17 cellular contexts compared by ENCODE assay signal in the genomic region with DNA sequence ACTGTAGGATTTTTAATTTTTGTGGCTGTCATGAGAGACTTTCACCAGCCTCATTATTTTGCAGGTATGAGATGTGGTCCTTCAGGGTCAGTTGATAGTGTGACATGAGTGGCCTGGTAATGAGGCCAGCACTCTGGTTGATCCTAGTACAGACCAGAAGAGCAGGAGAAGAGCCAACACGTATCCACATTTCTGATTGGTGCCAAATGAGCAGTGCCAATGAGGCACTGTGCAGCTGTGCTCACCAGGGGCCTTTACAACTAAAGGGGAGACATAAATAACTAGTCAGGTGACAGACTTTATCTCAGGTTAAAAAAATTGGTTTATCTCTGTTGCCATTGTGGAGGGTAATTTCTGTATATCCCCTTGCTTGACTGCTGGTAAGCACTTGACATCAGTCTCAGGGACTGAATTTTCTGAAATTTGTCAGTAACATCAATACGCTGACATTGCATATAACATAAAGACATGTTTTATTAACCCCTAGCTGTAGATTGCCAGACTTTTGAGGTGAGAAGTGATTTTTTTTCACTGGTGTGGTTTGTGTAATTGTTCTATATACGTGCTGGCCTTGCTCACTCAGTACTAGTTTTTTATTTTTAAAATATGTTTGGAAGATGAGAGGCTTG.
DNase-seq lines count a peak whose midpoint lies in the region; ATAC-seq, FAIRE-seq and TF ChIP-seq lines count a peak whose summit lies in the region.
"Had no signal": no experiment of that assay in that cellular context is flagged by ENCODE, and none has a peak within 500 bp of the region (broad histone marks: within the 10 kb centered on the region; RNA-seq: fewer than 3 reads in every experiment).

No MANE protein-coding gene starts in this region.

- no peak overlapping the region for H2AFZ ChIP-seq in OCI-LY7 (ENCODE audit: low read length)

- TF ChIP-seq CTCF in OCI-LY7 (conservative IDR thresholded peaks at IDR 0.05; ENCODE audit: low read length) (no peak), left ventricle myocardium inferior (IDR thresholded peaks at IDR 0.05; ENCODE audit: borderline replicate concordance) (no peak), upper lobe of right lung (IDR thresholded peaks at IDR 0.05) (no peak), pancreas (IDR thresholded peaks at IDR 0.05) (no peak)

- H3K27me3 ChIP-seq in left ventricle myocardium inferior (ENCODE audit: low read depth): no peaks in the 10 kb centered on the region
- no peaks in the 10 kb centered on the region for H3K27me3 ChIP-seq in skeletal muscle tissue (ENCODE audit: control insufficient read depth in 3 of 3, insufficient read depth in 3 of 3, low read length in 3 of 3)
- H3K27me3 ChIP-seq in upper lobe of right lung: no peaks in the 10 kb centered on the region
- H3K27me3 ChIP-seq in pancreas: no peaks in the 10 kb centered on the region
- H3K27me3 ChIP-seq: breast epithelium had no signal

- peaks cover 10% of the 10 kb centered on the region for H4K20me1 ChIP-seq in OCI-LY7 (ENCODE audit: insufficient read depth, low read length)

- no peaks in the 10 kb centered on the region for H3K9me2 ChIP-seq in OCI-LY7 (ENCODE audit: insufficient read depth, low read length)

- no peak overlapping the region for H3K27ac ChIP-seq in OCI-LY7 (ENCODE audit: low read depth, low read length, poor library complexity, severe bottlenecking)
- H3K27ac ChIP-seq in left ventricle myocardium inferior (replicated peaks): peak overlapping the region; percentile 92
- H3K27ac ChIP-seq in skeletal muscle tissue (ENCODE audit: low read depth, low read length): peak overlapping the region; percentile 95
- H3K27ac ChIP-seq in upper lobe of right lung: no peak overlapping the region
- H3K27ac ChIP-seq in pancreas: no peak overlapping the region
- H3K27ac ChIP-seq: 22Rv1 had no signal

- no peak for ATAC-seq in upper lobe of right lung
- no peak for ATAC-seq in GM19328 (IDR thresholded peaks at IDR 0.05; ENCODE audit: unreplicated experiment)
- no peak for ATAC-seq in pancreas
- ATAC-seq: Panc1 had no signal

- H3K4me3 ChIP-seq in OCI-LY7 (ENCODE audit: low read depth, low read length, poor library complexity, severe bottlenecking) (no peak overlapping the region), left ventricle myocardium inferior (no peak overlapping the region), skeletal muscle tissue (ENCODE audit: low read length in 3 of 3) (peak overlapping the region in 1 of 3 donors; percentile 25), upper lobe of right lung (no peak overlapping the region), pancreas (no peak overlapping the region)
- H3K4me3 ChIP-seq: breast epithelium had no signal

- H3K9me3 ChIP-seq in OCI-LY7 (ENCODE audit: low read length): no peaks in the 10 kb centered on the region
- H3K9me3 ChIP-seq in left ventricle myocardium inferior (replicated peaks): no peaks in the 10 kb centered on the region
- H3K9me3 ChIP-seq in skeletal muscle tissue (ENCODE audit: control insufficient read depth in 3 of 3, low read length in 3 of 3): no peaks in the 10 kb centered on the region
- no peaks in the 10 kb centered on the region for H3K9me3 ChIP-seq in upper lobe of right lung
- no peaks in the 10 kb centered on the region for H3K9me3 ChIP-seq in pancreas
- H3K9me3 ChIP-seq: breast epithelium had no signal

- H3K36me3 ChIP-seq in OCI-LY7 (ENCODE audit: insufficient read depth, low read length): no peaks in the 10 kb centered on the region
- H3K36me3 ChIP-seq in left ventricle myocardium inferior: no peaks in the 10 kb centered on the region
- H3K36me3 ChIP-seq in skeletal muscle tissue (ENCODE audit: control insufficient read depth in 3 of 3, insufficient read depth in 3 of 3, low read length in 3 of 3): no peaks in the 10 kb centered on the region
- H3K36me3 ChIP-seq in upper lobe of right lung: no peaks in the 10 kb centered on the region
- H3K36me3 ChIP-seq in pancreas: no peaks in the 10 kb centered on the region
- H3K36me3 ChIP-seq: breast epithelium had no signal

- CTCF ChIA-PET in OCI-LY7 (lab: Charles Lee; ENCODE audit: unreplicated experiment): no interaction called here

- peaks cover 60% of the 10 kb centered on the region for H3K4me1 ChIP-seq in OCI-LY7 (ENCODE audit: insufficient read depth, low read length, poor library complexity, severe bottlenecking)
- H3K4me1 ChIP-seq in left ventricle myocardium inferior: peaks cover 100% of the 10 kb centered on the region
- peaks cover 82 to 90% (median 88%) of the 10 kb centered on the region in 3 donors for H3K4me1 ChIP-seq in skeletal muscle tissue (ENCODE audit: control insufficient read depth in 3 of 3, insufficient read depth in 3 of 3, low read length in 3 of 3)
- peaks cover 71% of the 10 kb centered on the region for H3K4me1 ChIP-seq in upper lobe of right lung
- peaks cover 32 to 70% (median 70%) of the 10 kb centered on the region in 3 donors for H3K4me1 ChIP-seq in pancreas

- H3K9ac ChIP-seq in skeletal muscle tissue (ENCODE audit: low read depth in 1 of 3, low read length in 3 of 3): peak overlapping the region; percentile 1 to 57 (median 32)

- intact Hi-C loops in OCI-LY7 (cut with micrococcal nuclease; ENCODE audit: unreplicated experiment) (no loop called here), left ventricle myocardium inferior (cut with micrococcal nuclease) (no loop called here), upper lobe of right lung (cut with DNase I) (no loop called here), pancreas (cut with DNase I) (no loop called here)

- DNase-seq in DMS 273 (lab: John Stamatoyannopoulos, UW; ENCODE audit: unreplicated experiment): peak; percentile 18
- no peak for DNase-seq in DMS 273 treated with DMSO at 0.1 percent for 48 hours (lab: John Stamatoyannopoulos, UW)
- DNase-seq in OCI-LY7 (ENCODE audit: low spot score): peak; percentile 21
- DNase-seq in left ventricle myocardium inferior: no peak
- no peak for DNase-seq in upper lobe of right lung
- no peak for DNase-seq in pancreas
- DNase-seq: activated B cell treated with CpG ODN at 0.5 μM for 24 hours; activated naive CD4-positive, alpha-beta T cell; CD4-positive, CD25-positive, alpha-beta regulatory T cell; MM.1S; posterior cingulate gyrus; SW 1271 had no signal

- FAIRE-seq in pancreas (lab: Jason Lieb, UNC): no peak

- peaks cover 73% of the 10 kb centered on the region; the same call in 1 of the 2 replicates for H3K79me2 ChIP-seq in OCI-LY7 (ENCODE audit: insufficient read depth, low read depth, low read length)

- 60 to 63% methylated on average over 3 of the region's 3 CpGs for WGBS in pancreas, 2 donors

- peak overlapping the region; percentile 35; the same call in 1 of the 2 replicates for H3K4me2 ChIP-seq in OCI-LY7 (ENCODE audit: low read length)

- BruUV-seq in OCI-LY7 (replicated peaks; lab: Mats Ljungman, UMichigan): no TSS peak

- POLR2A ChIA-PET in OCI-LY7 (lab: Charles Lee): interaction anchor here (0.7 to 1.5 kb wide), 6 partner anchors 18 to 157 kb away, joined by 3 to 4 read pairs (median 4); no protein-coding TSS in a partner anchor

Comparison
In these comparisons a context has a peak if more than half of its experiments do, and no peak if none do; other contexts are left out.
1. DNase-seq: peak in DMS 273 (single experiment) and OCI-LY7 (single experiment); none in DMS 273 treated with DMSO at 0.1 percent for 48 hours (single experiment), left ventricle myocardium inferior (single experiment), upper lobe of right lung (single experiment) and pancreas (0 of 6).
2. H3K27ac ChIP-seq: peak in left ventricle myocardium inferior (single experiment) and skeletal muscle tissue (single experiment); none in OCI-LY7 (single experiment), upper lobe of right lung (single experiment) and pancreas (0 of 4).